In genomic region chr11:120280566-120281160, GRCh38 we compare ENCODE assay signal across 1 cellular context.
TF ChIP-seq lines count a peak whose summit lies in the region.

No MANE protein-coding gene starts in this region.

TF ChIP-seq in HEK293, 187 proteins besides CTCF, POLR2A, EP300 and RAD21 (continued from another document):
- no peak for TF ChIP-seq ZNF174 (tag by site-specific recombination; IDR thresholded peaks at IDR 0.05)
- TF ChIP-seq WT1 (tag by site-specific recombination; IDR thresholded peaks at IDR 0.05) = no peak
- peak; percentile 52; the same call in 1 of the 2 replicates for TF ChIP-seq KLF1 (tag by site-specific recombination; IDR thresholded peaks at IDR 0.05)
- TF ChIP-seq PBX3 (CRISPR knock-in tag; IDR thresholded peaks at IDR 0.05) = no peak
- TF ChIP-seq KLF17 (tag by site-specific recombination; IDR thresholded peaks at IDR 0.05) = no peak
- no peak for TF ChIP-seq ZNF112 (tag by site-specific recombination; IDR thresholded peaks at IDR 0.05)
- TF ChIP-seq ZSCAN5A (tag by site-specific recombination; IDR thresholded peaks at IDR 0.05) = no peak
- no peak for TF ChIP-seq PRDM10 (tag by site-specific recombination; IDR thresholded peaks at IDR 0.05)
- TF ChIP-seq INSM2 (tag by site-specific recombination; IDR thresholded peaks at IDR 0.05) = no peak
- no peak for TF ChIP-seq ZNF426 (tag by site-specific recombination; IDR thresholded peaks at IDR 0.05)
- no peak for TF ChIP-seq ZNF664 (tag by site-specific recombination; IDR thresholded peaks at IDR 0.05)
- no peak for TF ChIP-seq BCL11B (tag by site-specific recombination; IDR thresholded peaks at IDR 0.05; ENCODE audit: low read depth)
- TF ChIP-seq ZSCAN18 (tag by site-specific recombination; IDR thresholded peaks at IDR 0.05) = no peak
- no peak for TF ChIP-seq ZNF707 (tag by site-specific recombination; IDR thresholded peaks at IDR 0.05)
- TF ChIP-seq PRDM1 (tag by site-specific recombination; IDR thresholded peaks at IDR 0.05) = peak; percentile 63
- TF ChIP-seq ZBTB1 (tag by site-specific recombination; IDR thresholded peaks at IDR 0.05) = no peak
- no peak for TF ChIP-seq ZNF169 (tag by site-specific recombination; IDR thresholded peaks at IDR 0.05)
- no peak for TF ChIP-seq ZNF280C (tag by site-specific recombination; IDR thresholded peaks at IDR 0.05)
- no peak for TF ChIP-seq ZNF184 (tag by site-specific recombination; IDR thresholded peaks at IDR 0.05)
- TF ChIP-seq KLF16 (tag by site-specific recombination; IDR thresholded peaks at IDR 0.05) = no peak
- peak; percentile 30; the same call in 1 of the 2 replicates for TF ChIP-seq ZNF335 (tag by site-specific recombination; conservative IDR thresholded peaks at IDR 0.05)
- TF ChIP-seq GLIS1 (tag by site-specific recombination; IDR thresholded peaks at IDR 0.05) = no peak
